ENCODE assay signal across 8 cellular contexts in the genomic region with DNA sequence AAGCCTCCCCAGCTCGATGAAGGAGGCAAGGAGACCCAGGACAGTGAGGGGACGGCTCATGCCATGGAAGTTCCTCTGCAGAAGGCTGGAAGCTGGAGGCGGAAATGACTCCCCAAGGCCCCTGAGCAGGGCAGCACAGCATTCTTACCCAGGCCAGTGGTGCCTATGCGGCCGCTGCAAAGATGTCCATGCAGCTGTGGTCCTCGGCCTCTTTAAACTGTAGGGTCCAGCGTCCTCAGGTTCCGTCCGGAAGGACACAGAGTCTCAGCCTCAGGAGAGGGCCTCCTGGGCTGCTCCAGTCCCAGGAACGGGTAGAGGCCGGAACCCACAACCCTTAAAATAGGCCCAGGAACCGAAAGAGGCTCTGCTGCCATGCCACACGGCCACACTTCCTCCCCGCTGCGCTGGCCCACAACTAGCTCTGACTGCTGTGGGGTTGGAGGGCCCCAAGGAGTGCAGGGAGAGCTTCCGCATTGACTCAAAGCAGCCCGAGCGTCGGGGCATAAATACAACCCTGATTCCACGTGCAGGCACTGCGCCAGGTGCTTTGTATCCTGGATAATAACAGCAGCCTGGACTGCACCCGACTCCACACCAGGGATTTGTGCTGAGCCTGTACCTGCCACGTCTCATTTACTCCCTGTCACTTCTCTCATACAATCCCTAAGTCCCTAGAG. TPM values are rescaled to one million over a fixed set of nuclear protein-coding genes. Genes with fewer than 3 reads are reported as not detected.
DNase-seq lines count a peak whose midpoint lies in the region; ATAC-seq lines count a peak whose summit lies in the region.

No MANE protein-coding gene starts in this region.

- H3K36me3 Mint-ChIP-seq in memory B cell, result peaks cover 4% of the 10 kb centered on the region
- H3K36me3 Mint-ChIP-seq in activated CD4-positive, alpha-beta memory T cell treated with anti-CD3 and anti-CD28 coated beads for 36 hours, result peaks cover 2% of the 10 kb centered on the region

- H3K4me1 Mint-ChIP-seq in memory B cell, result peaks cover 50% of the 10 kb centered on the region
- H3K4me1 Mint-ChIP-seq in activated CD4-positive, alpha-beta memory T cell treated with anti-CD3 and anti-CD28 coated beads for 36 hours (ENCODE audit: low read depth), result peaks cover 17% of the 10 kb centered on the region

- peak; percentile 70 for ATAC-seq in HG02798 (IDR thresholded peaks at IDR 0.05; ENCODE audit: poor library complexity, unreplicated experiment)
- ATAC-seq in memory B cell (ENCODE audit: low read depth), result peak; percentile 85
- no peak for ATAC-seq in HG03378 (IDR thresholded peaks at IDR 0.05; ENCODE audit: unreplicated experiment)

- H3K9me3 Mint-ChIP-seq in memory B cell, result no peaks in the 10 kb centered on the region
- H3K9me3 Mint-ChIP-seq in activated CD4-positive, alpha-beta memory T cell treated with anti-CD3 and anti-CD28 coated beads for 36 hours, result no peaks in the 10 kb centered on the region

- no peaks in the 10 kb centered on the region for H3K27me3 Mint-ChIP-seq in memory B cell
- H3K27me3 Mint-ChIP-seq in activated CD4-positive, alpha-beta memory T cell treated with anti-CD3 and anti-CD28 coated beads for 36 hours, result no peaks in the 10 kb centered on the region

- POLR2A ChIA-PET in activated CD4-positive, alpha-beta memory T cell treated with anti-CD3 and anti-CD28 coated beads for 36 hours (lab: Charles Lee), result no interaction called here

- CTCF ChIA-PET in activated CD4-positive, alpha-beta memory T cell treated with anti-CD3 and anti-CD28 coated beads for 36 hours (lab: Charles Lee), result no interaction called here

- H3K4me3 Mint-ChIP-seq in memory B cell, result peak overlapping the region; percentile 80
- no peak overlapping the region for H3K4me3 Mint-ChIP-seq in activated CD4-positive, alpha-beta memory T cell treated with anti-CD3 and anti-CD28 coated beads for 36 hours

- DNase-seq in activated CD4-positive, alpha-beta T cell treated with anti-CD3 and anti-CD28 coated beads for 48 hours, result peak; percentile 19
- DNase-seq in activated CD4-positive, alpha-beta T cell treated with anti-CD3 and anti-CD28 coated beads for 1 hour, result no peak
- peak; percentile 95 for DNase-seq in NOMO-1 treated with dmso at 0.1 percent for 144 hours (lab: John Stamatoyannopoulos, UW; ENCODE audit: unreplicated experiment)
- peak in 1 of 2 donors; percentile 42 for DNase-seq in memory B cell (ENCODE audit: low spot score in 2 of 2)
- no peak for DNase-seq in mesenteric fat pad (ENCODE audit: low spot score)
- no peak for DNase-seq in activated CD4-positive, alpha-beta memory T cell treated with anti-CD3 and anti-CD28 coated beads for 36 hours

- intact Hi-C loops in activated CD4-positive, alpha-beta memory T cell treated with anti-CD3 and anti-CD28 coated beads for 36 hours (cut with micrococcal nuclease), result no loop called here

- peak overlapping the region; percentile 87 for H3K27ac Mint-ChIP-seq in memory B cell
- H3K27ac Mint-ChIP-seq in activated CD4-positive, alpha-beta memory T cell treated with anti-CD3 and anti-CD28 coated beads for 36 hours, result no peak overlapping the region

RNA-seq across cellular contexts. Expression of a gene that starts 5.5 kb away (rescaled TPM):
- total RNA-seq in mesenteric fat pad, result 65.7 TPM
- total RNA-seq in activated CD4-positive, alpha-beta memory T cell treated with anti-CD3 and anti-CD28 coated beads for 36 hours, result 10 to 100 TPM; 31.1 to 31.9 TPM

RNA-seq across cellular contexts. Expression of a gene that starts 49.5 kb away (rescaled TPM):
- not detected for total RNA-seq in mesenteric fat pad
- total RNA-seq in activated CD4-positive, alpha-beta memory T cell treated with anti-CD3 and anti-CD28 coated beads for 36 hours, result not detected

Comparison
In these comparisons a context has a peak if more than half of its experiments do, and no peak if none do; other contexts are left out.
1. DNase-seq: peak in activated CD4-positive, alpha-beta T cell treated with anti-CD3 and anti-CD28 coated beads for 48 hours (single experiment) and NOMO-1 treated with dmso at 0.1 percent for 144 hours (single experiment); none in activated CD4-positive, alpha-beta T cell treated with anti-CD3 and anti-CD28 coated beads for 1 hour (single experiment), mesenteric fat pad (single experiment) and activated CD4-positive, alpha-beta memory T cell treated with anti-CD3 and anti-CD28 coated beads for 36 hours (single experiment).